ENCODE assay signal across 8 cellular contexts in genomic region chr1:109640285-109640865, GRCh38. TPM values are rescaled to one million over a fixed set of nuclear protein-coding genes. Genes with fewer than 3 reads are reported as not detected.
A peak's percentile ranks its signal among the peaks of the same experiment; 100 is the strongest.
DNase-seq lines count a peak whose midpoint lies in the region; ATAC-seq and TF ChIP-seq lines count a peak whose summit lies in the region.

No MANE protein-coding gene starts in this region.

- ATAC-seq in HG02763 (IDR thresholded peaks at IDR 0.05; ENCODE audit: unreplicated experiment): no peak

- peak; percentile 75 for DNase-seq in G401 (ENCODE audit: low spot score)
- no peak for DNase-seq in HFF-Myc (ENCODE audit: extremely low read depth, low read depth)
- DNase-seq in NCI-H2227 (lab: John Stamatoyannopoulos, UW; ENCODE audit: unreplicated experiment): peak; percentile 81
- peak; percentile 84 for DNase-seq in activated CD4-positive, CD25-positive, alpha-beta regulatory T cell treated with anti-CD3 and anti-CD28 coated beads, Interleukin-2, amount 50 U/mL, for 16 hours (ENCODE audit: low read depth, low spot score)
- peak in 56 of 61 donors; percentile 35 to 93 (median 66) for DNase-seq in caudate nucleus (lab: John Stamatoyannopoulos, UW)
- peak; percentile 82 to 92 (median 86) for DNase-seq in stimulated activated CD4-positive, alpha-beta T cell treated with anti-CD3 and anti-CD28 coated beads, TNF-alpha, amount 100 ng/mL, for 24 hours (ENCODE audit: low read depth in 3 of 3)

- peaks cover 5 to 9% (median 6%) of the 10 kb centered on the region in 4 donors for H3K4me1 ChIP-seq in liver (ENCODE audit: control insufficient read depth in 4 of 4, insufficient read depth in 4 of 4, low read length in 3 of 4)

- no peaks in the 10 kb centered on the region for H3K27me3 ChIP-seq in liver (ENCODE audit: control insufficient read depth in 4 of 4, insufficient read depth in 4 of 4, low read length in 3 of 4)

- TF ChIP-seq CTCF in HFF-Myc (IDR thresholded peaks at IDR 0.05; ENCODE audit: low read depth, low read length, missing control alignments) (peak; percentile 95), liver (IDR thresholded peaks at IDR 0.05; ENCODE audit: low read depth, low read length, missing input control) (peak; percentile 95)

- peak; percentile 77 to 95 for TF ChIP-seq RAD21 in liver (IDR thresholded peaks at IDR 0.05)

- H3K9me3 ChIP-seq in liver (ENCODE audit: control insufficient read depth in 4 of 4, low read length in 3 of 4): no peaks in the 10 kb centered on the region

- WGBS in liver: 46% methylated on average over 5 of the region's 5 CpGs

- H3K36me3 ChIP-seq in liver (ENCODE audit: control insufficient read depth in 4 of 4, insufficient read depth in 3 of 4, low read depth in 1 of 4, low read length in 3 of 4): no peaks in the 10 kb centered on the region

- H3K27ac ChIP-seq in caudate nucleus (ENCODE audit: low read depth, low read length) (no peak overlapping the region), liver (ENCODE audit: low read depth in 1 of 2, low read length in 2 of 2) (no peak overlapping the region)

- no peak overlapping the region for H3K9ac ChIP-seq in liver (ENCODE audit: low read depth in 1 of 2, low read length in 2 of 2)

- in situ Hi-C loops in G401 (cut with HindIII; ENCODE audit: low sequenced_read_pairs): no loop called here

- H3K4me3 ChIP-seq in HFF-Myc (replicated peaks; ENCODE audit: low read depth, low read length): no peak overlapping the region
- H3K4me3 ChIP-seq in liver (ENCODE audit: low read depth in 1 of 3, low read length in 3 of 3): no peak overlapping the region

TF ChIP-seq in liver, 16 proteins besides CTCF, POLR2A, EP300 and RAD21:
- TF ChIP-seq MAX (IDR thresholded peaks at IDR 0.05) (no peak), SP1 (IDR thresholded peaks at IDR 0.05) (no peak), FOXA2 (IDR thresholded peaks at IDR 0.05) (no peak), GABPA (IDR thresholded peaks at IDR 0.05 in 1 of 2, conservative IDR thresholded peaks at IDR 0.05 in 1 of 2) (no peak), YY1 (IDR thresholded peaks at IDR 0.05) (no peak), ZBTB33 (IDR thresholded peaks at IDR 0.05) (no peak)
TF ChIP-seq in liver: peak in this region for 0.

RNA-seq across cellular contexts. Expression of gene GSTM4, which starts 15.5 kb away (rescaled TPM):
- 18.7 and 24.5 TPM in 2 replicates for total RNA-seq in G401 (2014; rRNA removed; shearing (Covaris generic))
- total RNA-seq in liver: 10 to 100 TPM; 12.2 to 42.8 TPM
- 10 to 100 TPM; 25.5 to 36.2 TPM for polyA plus RNA-seq in liver

RNA-seq across cellular contexts. Expression of gene AMPD2, which starts 20.7 kb away (rescaled TPM):
- total RNA-seq in G401 (2014; rRNA removed; shearing (Covaris generic)): 90.0 and 101 TPM in 2 replicates
- 10 to 100 TPM; 19.2 to 87.4 TPM for total RNA-seq in liver
- 10 to 100 TPM; 20.2 to 25.2 TPM for polyA plus RNA-seq in liver

RNA-seq across cellular contexts. Expression of gene GNAT2, which starts 21.0 kb away (rescaled TPM):
- total RNA-seq in G401 (2014; rRNA removed; shearing (Covaris generic)): not detected in 2 replicates
- under 1 TPM; 0.09 to 0.17 TPM for total RNA-seq in liver
- polyA plus RNA-seq in liver: under 1 TPM in 1 of 2 donors, not detected in 1; 0.17 TPM

RNA-seq across cellular contexts. Expression of gene GSTM2, which starts 27.5 kb away (rescaled TPM):
- 18.2 and 24.6 TPM in 2 replicates for total RNA-seq in G401 (2014; rRNA removed; shearing (Covaris generic))
- 10 to 100 TPM in 1 of 2 donors, 1 to 10 TPM in 1; 7.1 to 15.1 TPM for total RNA-seq in liver
- polyA plus RNA-seq in liver: 1 to 10 TPM; 7.4 to 8.4 TPM

RNA-seq across cellular contexts. Expression of gene GSTM1, which starts 47.2 kb away (rescaled TPM):
- not detected in 2 replicates for total RNA-seq in G401 (2014; rRNA removed; shearing (Covaris generic))
- 100 to 1,000 TPM in 1 of 2 donors, 10 to 100 TPM in 1; 14.7 to 273 TPM for total RNA-seq in liver
- polyA plus RNA-seq in liver: 100 to 1,000 TPM; 221 to 341 TPM
